19 cellular contexts compared by ENCODE assay signal in the genomic region with DNA sequence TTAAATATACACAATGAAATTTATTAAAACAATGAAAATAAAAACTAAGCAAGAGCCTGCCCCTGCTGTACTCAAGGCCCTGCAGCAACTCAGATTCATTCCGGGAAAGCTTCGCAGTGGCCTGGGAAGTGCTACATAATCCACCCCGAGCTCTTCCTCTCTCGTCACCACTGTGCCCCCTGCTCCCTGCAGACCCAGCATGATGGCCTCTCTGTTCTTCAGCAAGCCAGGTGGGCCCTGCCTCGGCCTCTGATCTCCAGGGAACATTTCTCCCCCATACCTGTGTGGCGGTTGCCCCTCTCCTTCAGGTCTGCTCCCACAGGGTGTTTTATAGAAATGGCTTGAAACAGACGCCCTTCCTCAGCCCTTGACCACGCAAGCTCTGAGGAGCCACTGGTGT.
"Had no signal": no experiment of that assay in that cellular context is flagged by ENCODE, and none has a peak within 500 bp of the region (broad histone marks: within the 10 kb centered on the region; RNA-seq: fewer than 3 reads in every experiment).

No MANE protein-coding gene starts in this region.

- DNase-seq: cortex of kidney; dorsolateral prefrontal cortex; effector CD8-positive, alpha-beta T cell; gastrocnemius medialis; heart right ventricle; hypothalamus; kidney glomerular epithelial cell; mesendoderm; occipital lobe; pancreas; right cardiac atrium; small intestine; stimulated activated CD4-positive, alpha-beta T cell treated with anti-CD3 and anti-CD28 coated beads, Interleukin-2, amount 100 ng/mL, for 48 hours; tibial artery; upper lobe of left lung had no signal

- H3K27me3 Mint-ChIP-seq: naive thymus-derived CD4-positive, alpha-beta T cell; stimulated activated memory B cell treated with anti-CD40 and anti-IgM and Interleukin-4, amounts not matched to agents 10 μg/mL and 1 μg/mL and 100 μg/mL, for 72 hours; stimulated activated naive CD8-positive, alpha-beta T cell treated with anti-CD3 and anti-CD28 coated beads, Interleukin-15, Interleukin-2, amounts not matched to agents 100 ng/mL and 50 ng/mL, for 24 hours had no signal

- H3K9me3 Mint-ChIP-seq: naive thymus-derived CD4-positive, alpha-beta T cell; stimulated activated memory B cell treated with anti-CD40 and anti-IgM and Interleukin-4, amounts not matched to agents 10 μg/mL and 1 μg/mL and 100 μg/mL, for 72 hours; stimulated activated naive CD8-positive, alpha-beta T cell treated with anti-CD3 and anti-CD28 coated beads, Interleukin-15, Interleukin-2, amounts not matched to agents 100 ng/mL and 50 ng/mL, for 24 hours had no signal

- H3K4me3 Mint-ChIP-seq: naive thymus-derived CD4-positive, alpha-beta T cell; stimulated activated memory B cell treated with anti-CD40 and anti-IgM and Interleukin-4, amounts not matched to agents 10 μg/mL and 1 μg/mL and 100 μg/mL, for 72 hours; stimulated activated naive CD8-positive, alpha-beta T cell treated with anti-CD3 and anti-CD28 coated beads, Interleukin-15, Interleukin-2, amounts not matched to agents 100 ng/mL and 50 ng/mL, for 24 hours had no signal

- ATAC-seq: gastrocnemius medialis; heart right ventricle; naive thymus-derived CD4-positive, alpha-beta T cell; pancreas; right cardiac atrium; stimulated activated memory B cell treated with anti-CD40 and anti-IgM and Interleukin-4, amounts not matched to agents 10 μg/mL and 1 μg/mL and 100 μg/mL, for 72 hours had no signal

- H3K27ac Mint-ChIP-seq: progenitor cell of endocrine pancreas; stimulated activated memory B cell treated with anti-CD40 and anti-IgM and Interleukin-4, amounts not matched to agents 10 μg/mL and 1 μg/mL and 100 μg/mL, for 72 hours; stimulated activated naive CD8-positive, alpha-beta T cell treated with anti-CD3 and anti-CD28 coated beads, Interleukin-15, Interleukin-2, amounts not matched to agents 100 ng/mL and 50 ng/mL, for 24 hours had no signal
